16 cellular contexts compared by ENCODE assay signal in genomic region chr13:98598043-98598442, GRCh38. TPM values are rescaled to one million over a fixed set of nuclear protein-coding genes. Genes with fewer than 3 reads are reported as not detected.
DNase-seq lines count a peak whose midpoint lies in the region; ATAC-seq, FAIRE-seq and TF ChIP-seq lines count a peak whose summit lies in the region.
"Had no signal": no experiment of that assay in that cellular context is flagged by ENCODE, and none has a peak within 500 bp of the region (broad histone marks: within the 10 kb centered on the region; RNA-seq: fewer than 3 reads in every experiment).

No MANE protein-coding gene starts in this region.

- peak in 1 of 2 experiments; percentile 54; a peak in 2 of 4 replicates for TF ChIP-seq RAD21 in K562 (CRISPR knock-in tag; conservative IDR thresholded peaks at IDR 0.05 in 1 of 2, IDR thresholded peaks at IDR 0.05 in 1 of 2)

- H3K27ac ChIP-seq in K562 (ENCODE audit: extremely low read depth, low read depth, low read length) (no peak overlapping the region), left lung (no peak overlapping the region)
- H3K27ac ChIP-seq: hepatocyte, pancreas had no signal

- no peak overlapping the region for H3K4me2 ChIP-seq in K562 (ENCODE audit: insufficient read depth, low read length)
- H3K4me2 ChIP-seq: hepatocyte had no signal

- FAIRE-seq in K562 (lab: Jason Lieb, UNC): no peak
- FAIRE-seq: A204.1, pancreas had no signal

- 0% methylated on average over 4 of the region's 4 CpGs for WGBS in K562 (ENCODE audit: insufficient coverage, low coverage, missing lambda C conversion rate)

- H3K4me3 ChIP-seq in K562 (no peak overlapping the region), left lung (no peak overlapping the region)
- H3K4me3 ChIP-seq: hepatocyte, pancreas had no signal

- no peak for TF ChIP-seq EP300 in K562 (IDR thresholded peaks at IDR 0.05; ENCODE audit: low read length)

- H2AFZ ChIP-seq in K562 (ENCODE audit: low read depth, low read length): no peak overlapping the region
- H2AFZ ChIP-seq: hepatocyte had no signal

- ATAC-seq in K562 (peak; percentile 33; the same call in 1 of the 3 replicates), left lung (peak; percentile 26)
- ATAC-seq: pancreas had no signal

- peak; percentile 15; the same call in 1 of the 2 replicates for TF ChIP-seq CTCF in HFFc6 (IDR thresholded peaks at IDR 0.05)
- peak in 2 of 3 experiments; percentile 28 to 46; a peak in 2 of 6 replicates for TF ChIP-seq CTCF in K562 (IDR thresholded peaks at IDR 0.05 in 2 of 3, conservative IDR thresholded peaks at IDR 0.05 in 1 of 3; ENCODE audit: insufficient read depth in 2 of 3, low read depth in 1 of 3, low read length in 3 of 3)
- TF ChIP-seq CTCF in left lung (IDR thresholded peaks at IDR 0.05): no peak

- no peaks in the 10 kb centered on the region for H4K20me1 ChIP-seq in K562 (replicated peaks; ENCODE audit: control insufficient read depth, insufficient read depth, low read length)

- H3K36me3 Mint-ChIP-seq in HFFc6 (ENCODE audit: low read depth): no peaks in the 10 kb centered on the region

- no peak overlapping the region for H3K27ac Mint-ChIP-seq in HFFc6
- H3K27ac Mint-ChIP-seq: activated B cell treated with CpG ODN at 0.5 μM for 24 hours had no signal

- H3K4me3 Mint-ChIP-seq in HFFc6: no peak overlapping the region
- H3K4me3 Mint-ChIP-seq: activated B cell treated with CpG ODN at 0.5 μM for 24 hours had no signal

- H3K36me3 ChIP-seq in K562 (ENCODE audit: control insufficient read depth, insufficient read depth, low read length): no peaks in the 10 kb centered on the region
- no peaks in the 10 kb centered on the region for H3K36me3 ChIP-seq in left lung
- H3K36me3 ChIP-seq: pancreas had no signal

- H3K4me1 Mint-ChIP-seq in HFFc6 (ENCODE audit: low read depth): peaks cover 7% of the 10 kb centered on the region; the same call in 1 of the 2 replicates

- no peaks in the 10 kb centered on the region for H3K79me2 ChIP-seq in K562 (ENCODE audit: control insufficient read depth, insufficient read depth, low read length)
- H3K79me2 ChIP-seq: hepatocyte had no signal

- no TSS peak for BruUV-seq in K562 (replicated peaks; lab: Mats Ljungman, UMichigan)

- H3K9me1 ChIP-seq in K562 (ENCODE audit: control insufficient read depth, insufficient read depth, low read length): no peaks in the 10 kb centered on the region

- no peak for TF ChIP-seq POLR2A in K562 (conservative IDR thresholded peaks at IDR 0.05)

- H3K9me3 Mint-ChIP-seq in HFFc6: no peaks in the 10 kb centered on the region
- H3K9me3 Mint-ChIP-seq: activated B cell treated with CpG ODN at 0.5 μM for 24 hours had no signal

- POLR2A ChIA-PET in K562 (lab: Yijun Ruan, JAX): no interaction called here

- intact Hi-C loops in K562 (cut with micrococcal nuclease) (loop anchor here (5.0 kb wide), 1 partner anchor 151 kb away; no protein-coding TSS in a partner anchor), left lung (cut with DNase I) (no loop called here)

- H3K27me3 ChIP-seq in K562 (ENCODE audit: control insufficient read depth in 2 of 2, insufficient read depth in 2 of 2, low read length in 2 of 2) (peaks cover 0 to 3% of the 10 kb centered on the region in 2 experiments; a peak in 1 of 5 replicates), left lung (no peaks in the 10 kb centered on the region)
- H3K27me3 ChIP-seq: hepatocyte, pancreas had no signal

- H3K4me1 ChIP-seq in K562 (replicated peaks in 1 of 2; ENCODE audit: control insufficient read depth in 2 of 2, insufficient read depth in 2 of 2, low read length in 2 of 2): no peaks in the 10 kb centered on the region
- H3K4me1 ChIP-seq in left lung: peaks cover 0 to 6% of the 10 kb centered on the region in 2 donors

- no peak overlapping the region for H3K9ac ChIP-seq in K562 (ENCODE audit: insufficient read depth in 1 of 2, low read depth in 2 of 2, low read length in 2 of 2)

- in situ Hi-C loops in K562 (cut with MboI): no loop called here

- peaks cover 17% of the 10 kb centered on the region for H3K27me3 Mint-ChIP-seq in HFFc6 (ENCODE audit: insufficient read depth)
- H3K27me3 Mint-ChIP-seq: activated B cell treated with CpG ODN at 0.5 μM for 24 hours had no signal

- H3K9me3 ChIP-seq in K562 (replicated peaks; ENCODE audit: control insufficient read depth, insufficient read depth, low read depth, low read length) (no peaks in the 10 kb centered on the region), left lung (no peaks in the 10 kb centered on the region)
- H3K9me3 ChIP-seq: pancreas had no signal

- DNase-seq in NCI-H1417 (lab: John Stamatoyannopoulos, UW) (peak in 2 of 3 experiments; percentile 32 to 34), NCI-H1417 treated with DMSO at 0.1 percent for 48 hours (lab: John Stamatoyannopoulos, UW) (no peak), HFFc6 (no peak), K562 (ENCODE audit: extremely low read depth in 1 of 4, low spot score in 3 of 4) (peak in 1 of 4 experiments; percentile 15), left lung (no peak), LoVo (ENCODE audit: low spot score) (no peak), GM03348 (ENCODE audit: low spot score) (no peak), NCI-H524 treated with DMSO at 0.1 percent for 48 hours (lab: John Stamatoyannopoulos, UW) (no peak)
- DNase-seq: activated B cell treated with CpG ODN at 0.5 μM for 24 hours; Calu3; mammary epithelial cell; NCI-H1694; pancreas; stimulated activated CD4-positive, alpha-beta T cell treated with anti-CD3 and anti-CD28 coated beads, Interleukin-15, amount 100 ng/mL, for 24 hours had no signal

- CTCF ChIA-PET in K562 (lab: Yijun Ruan, JAX; ENCODE audit: low intra/inter-chr PET ratio): no interaction called here

TF ChIP-seq in K562, 482 proteins besides CTCF, POLR2A, EP300 and RAD21 (continues in another document):
- no peak for TF ChIP-seq EHMT2 (IDR thresholded peaks at IDR 0.05)
- TF ChIP-seq UBTF (IDR thresholded peaks at IDR 0.05; ENCODE audit: borderline replicate concordance in 1 of 2, low read depth in 2 of 2, low read length in 2 of 2): no peak
- no peak for TF ChIP-seq RBM22 (IDR thresholded peaks at IDR 0.05; ENCODE audit: low read depth, low read length, poor library complexity, severe bottlenecking)
- TF ChIP-seq SP2 (IDR thresholded peaks at IDR 0.05; ENCODE audit: extremely low read depth, low read depth, low read length, poor library complexity, severe bottlenecking): no peak
- no peak for TF ChIP-seq ZFX (CRISPR knock-in tag; IDR thresholded peaks at IDR 0.05)
- TF ChIP-seq MYNN (IDR thresholded peaks at IDR 0.05): no peak
- TF ChIP-seq MYNN (CRISPR knock-in tag; IDR thresholded peaks at IDR 0.05): no peak

RNA-seq across cellular contexts. Expression of gene STK24, which starts 21.1 kb away (rescaled TPM):
- total RNA-seq in HFFc6 (2021; fragmentation: NEBNext Ultra II Directional; extraction: Animal tissue kit (Norgen Biotek cat#: 25700)): 10 to 100 TPM; 72.2 to 89.8 (median 80.5) TPM
- total RNA-seq in K562 (2011; cell fraction: chromatin; rRNA removed; ENCODE audit: low replicate concordance): 26.2 and 51.3 TPM in 2 replicates
- total RNA-seq in K562 (2011; cell fraction: nucleolus; rRNA removed): 14.5 and 15.4 TPM in 2 replicates
- total RNA-seq in K562 (2011; cell fraction: nucleoplasm; rRNA removed): 25.6 and 40.1 TPM in 2 replicates
- total RNA-seq in K562 (2014; rRNA removed): 26.0 and 29.1 TPM in 2 replicates
- total RNA-seq in K562 (2014; rRNA removed; fragmentation: Illumina TruSeq; extraction: Trizol): 44.1 and 50.8 TPM in 2 replicates
- total RNA-seq in K562 (2015; rRNA removed; fragmentation: Illumina TruSeq; extraction: Trizol): 40.2 and 42.6 TPM in 2 replicates
- 46.8 and 57.6 TPM in 2 replicates for total RNA-seq in K562 (2021)
- polyA plus RNA-seq in K562 (2011; rRNA removed): 21.4 and 25.5 TPM in 2 replicates
- polyA plus RNA-seq in K562 (2011; cell fraction: cytosol; rRNA removed): 14.8 and 23.6 TPM in 2 replicates
- 26.9 and 31.8 TPM in 2 replicates for polyA plus RNA-seq in K562 (2011; cell fraction: nucleus; rRNA removed)
- polyA plus RNA-seq in K562 (2012): 39.0 and 50.4 TPM in 2 replicates
- 69.9 and 78.4 TPM in 2 replicates for polyA plus RNA-seq in K562 (2014; fragmentation: Illumina TruSeq; extraction: Trizol)
- polyA plus RNA-seq in K562 (2014; fragmentation: Nextera tagmentation; extraction: Ambion mirVana): 1 to 10 TPM; 3.8 to 5.9 TPM
- polyA plus RNA-seq in K562 (2014; rRNA removed): 28.2 and 29.6 TPM in 2 replicates
- 19.6 and 23.0 TPM in 2 replicates for polyA minus RNA-seq in K562 (2011; rRNA and poly(A)+ RNA removed)
- 16.8 and 18.7 TPM in 2 replicates for polyA minus RNA-seq in K562 (2011; cell fraction: cytosol; rRNA and poly(A)+ RNA removed)
- 11.0 and 12.4 TPM in 2 replicates for polyA minus RNA-seq in K562 (2011; cell fraction: nucleus; rRNA and poly(A)+ RNA removed)
- 10 to 100 TPM; 81.5 to 84.0 TPM for total RNA-seq in left lung

Comparison
In these comparisons a context has a peak if more than half of its experiments do, and no peak if none do; other contexts are left out.
1. DNase-seq: peak in NCI-H1417 (2 of 3); none in NCI-H1417 treated with DMSO at 0.1 percent for 48 hours (single experiment), HFFc6 (single experiment), left lung (0 of 2), LoVo (single experiment), GM03348 (single experiment) and NCI-H524 treated with DMSO at 0.1 percent for 48 hours (single experiment).
2. CTCF ChIP-seq: peak in HFFc6 (single experiment) and K562 (2 of 3); none in left lung (0 of 2).